ENCODE assay signal across 9 cellular contexts in the genomic region with DNA sequence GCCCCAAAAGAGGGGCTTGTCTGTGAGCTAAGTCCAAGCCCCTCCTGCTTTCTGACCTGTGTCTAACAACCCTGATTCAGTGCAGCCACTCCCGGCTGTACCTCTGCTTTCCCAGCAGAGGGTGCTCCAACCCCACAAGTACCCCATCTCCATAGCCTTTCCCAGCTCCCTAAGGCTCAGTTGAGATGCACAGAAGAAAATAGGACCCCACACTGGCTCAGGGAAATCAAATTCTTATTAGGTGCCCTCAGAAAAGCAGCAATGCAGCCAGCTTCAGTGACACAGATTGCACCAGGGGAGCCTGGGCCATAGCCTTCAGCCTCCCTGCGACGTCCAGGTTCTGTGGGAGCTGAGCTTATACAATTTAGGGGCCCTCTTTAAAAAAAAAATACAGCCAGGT. TPM values are rescaled to one million over a fixed set of nuclear protein-coding genes. Genes with fewer than 3 reads are reported as not detected.
DNase-seq lines count a peak whose midpoint lies in the region; ATAC-seq and TF ChIP-seq lines count a peak whose summit lies in the region.
"Had no signal": no experiment of that assay in that cellular context is flagged by ENCODE, and none has a peak within 500 bp of the region (broad histone marks: within the 10 kb centered on the region; RNA-seq: fewer than 3 reads in every experiment).

No MANE protein-coding gene starts in this region.

- peak; percentile 71 to 78 for ATAC-seq in activated T-cell treated with anti-CD3 and anti-CD28 coated beads, Interleukin-2, amount 50 U/mL, for 72 hours (replicated peaks in 1 of 2)
- no peak for ATAC-seq in GM18517 (IDR thresholded peaks at IDR 0.05; ENCODE audit: unreplicated experiment)

- no peaks in the 10 kb centered on the region for H3K27me3 Mint-ChIP-seq in activated T-cell treated with anti-CD3 and anti-CD28 coated beads, Interleukin-2, amount 50 U/mL, for 72 hours (ENCODE audit: low read depth)
- peaks cover 19% of the 10 kb centered on the region for H3K27me3 Mint-ChIP-seq in nephron progenitor cell (ENCODE audit: low read depth, poor library complexity)
- no peaks in the 10 kb centered on the region for H3K27me3 Mint-ChIP-seq in type B pancreatic cell

- H3K4me3 Mint-ChIP-seq in activated T-cell treated with anti-CD3 and anti-CD28 coated beads, Interleukin-2, amount 50 U/mL, for 72 hours: no peak overlapping the region
- H3K4me3 Mint-ChIP-seq in nephron progenitor cell: no peak overlapping the region
- H3K4me3 Mint-ChIP-seq in type B pancreatic cell: no peak overlapping the region

- no peaks in the 10 kb centered on the region for H3K9me3 Mint-ChIP-seq in activated T-cell treated with anti-CD3 and anti-CD28 coated beads, Interleukin-2, amount 50 U/mL, for 72 hours
- H3K9me3 Mint-ChIP-seq in nephron progenitor cell (peaks cover 7% of the 10 kb centered on the region), type B pancreatic cell (no peaks in the 10 kb centered on the region)

- H3K4me1 Mint-ChIP-seq in activated T-cell treated with anti-CD3 and anti-CD28 coated beads, Interleukin-2, amount 50 U/mL, for 72 hours (ENCODE audit: low read depth): no peaks in the 10 kb centered on the region
- H3K4me1 Mint-ChIP-seq in nephron progenitor cell (peaks cover 10% of the 10 kb centered on the region), type B pancreatic cell (ENCODE audit: unreplicated experiment) (peaks cover 5% of the 10 kb centered on the region)

- no peak overlapping the region for H3K27ac Mint-ChIP-seq in activated T-cell treated with anti-CD3 and anti-CD28 coated beads, Interleukin-2, amount 50 U/mL, for 72 hours
- H3K27ac Mint-ChIP-seq in nephron progenitor cell (no peak overlapping the region), type B pancreatic cell (peak overlapping the region; percentile 46)

- peak; percentile 98 for TF ChIP-seq CTCF in fibroblast of mammary gland (conservative IDR thresholded peaks at IDR 0.05; ENCODE audit: control insufficient read depth, insufficient read depth, low read depth, low read length)
- peak; percentile 94 for TF ChIP-seq CTCF in nephron progenitor cell (IDR thresholded peaks at IDR 0.05)
- peak; percentile 97 for TF ChIP-seq CTCF in type B pancreatic cell (conservative IDR thresholded peaks at IDR 0.05)

- H3K36me3 Mint-ChIP-seq in activated T-cell treated with anti-CD3 and anti-CD28 coated beads, Interleukin-2, amount 50 U/mL, for 72 hours (ENCODE audit: insufficient read depth in 2 of 2): no peaks in the 10 kb centered on the region
- H3K36me3 Mint-ChIP-seq in nephron progenitor cell (ENCODE audit: low read depth): no peaks in the 10 kb centered on the region
- no peaks in the 10 kb centered on the region for H3K36me3 Mint-ChIP-seq in type B pancreatic cell

- no peak overlapping the region for H3K4me3 ChIP-seq in Jurkat, Clone E6-1 (ENCODE audit: low read length)
- no peak overlapping the region for H3K4me3 ChIP-seq in fibroblast of mammary gland (ENCODE audit: control insufficient read depth, low read depth, low read length)

- DNase-seq in DMS114 treated with DMSO at 0.1 percent for 48 hours (lab: John Stamatoyannopoulos, UW; ENCODE audit: unreplicated experiment) (peak; percentile 48), OCI-M2 (lab: John Stamatoyannopoulos, UW; ENCODE audit: unreplicated experiment) (peak; percentile 32), fibroblast of mammary gland (ENCODE audit: low read depth) (peak; percentile 72), nephron progenitor cell (peak; percentile 73), type B pancreatic cell (ENCODE audit: extremely low spot score, unreplicated experiment) (no peak)
- peak; percentile 53 for DNase-seq in Jurkat, Clone E6-1 (ENCODE audit: low read depth, low spot score)
- DNase-seq in activated T-cell treated with anti-CD3 and anti-CD28 coated beads, Interleukin-2, amount 50 U/mL, for 72 hours: peak; percentile 45 to 51

RNA-seq across cellular contexts. Expression of a gene that starts 49.9 kb away (rescaled TPM):
- not detected for polyA plus RNA-seq in Jurkat, Clone E6-1 (2012; ENCODE audit: insufficient read depth, insufficient read length)
- not detected for total RNA-seq in activated T-cell treated with anti-CD3 and anti-CD28 coated beads, Interleukin-2, amount 50 U/mL, for 72 hours
- total RNA-seq in type B pancreatic cell (ENCODE audit: low replicate concordance): not detected in 2 replicates
- total RNA-seq: T-helper 1 cell treated with Interleukin-12 subunit alpha and Interleukin-12 subunit beta and Interleukin-4 antibody, amounts not matched to agents 30 ng/mL and 1 ng/mL, for 36 hours had no signal
